In the genomic region with DNA sequence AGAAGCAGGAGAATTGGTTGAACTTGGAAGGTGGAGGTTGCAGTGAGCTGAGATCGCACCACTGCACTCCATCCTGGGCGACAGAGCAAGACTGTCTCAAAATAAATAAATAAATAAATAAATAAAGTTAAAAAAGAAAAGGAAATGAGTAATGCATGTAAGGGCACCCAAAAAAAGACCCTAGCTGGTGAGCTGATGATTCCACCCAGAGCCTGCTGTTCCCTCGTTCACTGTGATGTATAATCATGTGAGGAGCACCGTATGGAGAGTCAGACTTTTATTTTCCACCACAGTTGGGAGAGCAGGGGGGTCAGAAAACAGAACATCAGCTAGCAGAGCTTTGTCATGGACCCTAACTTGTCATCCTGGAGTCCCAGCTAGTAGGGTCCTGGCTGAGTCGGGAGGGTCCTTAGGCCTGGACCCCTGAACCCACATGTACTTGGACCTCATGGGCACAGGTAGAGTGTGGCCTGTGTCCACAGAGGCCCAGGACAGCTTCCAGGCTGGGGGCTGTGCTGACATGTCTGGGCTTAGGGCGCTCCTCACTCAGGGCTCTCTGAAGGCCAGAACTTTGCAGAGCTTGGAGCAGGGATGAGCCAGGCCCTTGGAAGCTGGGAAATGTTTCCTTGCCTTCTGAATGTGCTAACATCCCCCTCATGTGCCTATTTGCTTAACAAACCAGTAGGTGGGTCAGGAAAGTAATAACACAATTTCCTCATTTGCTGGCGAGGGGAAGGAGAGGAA, we compare ENCODE assay signal across 10 cellular contexts. TPM values are rescaled to one million over a fixed set of nuclear protein-coding genes. Genes with fewer than 3 reads are reported as not detected.
A peak's percentile ranks its signal among the peaks of the same experiment; 100 is the strongest.
DNase-seq lines count a peak whose midpoint lies in the region; ATAC-seq, FAIRE-seq and TF ChIP-seq lines count a peak whose summit lies in the region.
"Had no signal": no experiment of that assay in that cellular context is flagged by ENCODE, and none has a peak within 500 bp of the region (broad histone marks: within the 10 kb centered on the region; RNA-seq: fewer than 3 reads in every experiment).

No MANE protein-coding gene starts in this region.

- peaks cover 28 to 59% (median 55%) of the 10 kb centered on the region in 3 donors for H3K4me1 Mint-ChIP-seq in T-cell

- no peaks in the 10 kb centered on the region for H3K9me3 Mint-ChIP-seq in T-cell

- H3K4me3 ChIP-seq in fibroblast of mammary gland (ENCODE audit: control insufficient read depth, low read depth, low read length), result no peak overlapping the region

- H3K36me3 Mint-ChIP-seq in T-cell, result peaks cover 23% of the 10 kb centered on the region

- CTCF ChIA-PET in T-cell (lab: Charles Lee), result interaction anchor here (0.6 kb wide), 2 partner anchors 43 to 301 kb away, joined by 3 to 6 read pairs; no protein-coding TSS in a partner anchor

- no peak overlapping the region for H3K4me3 Mint-ChIP-seq in T-cell

- FAIRE-seq in D721Med (lab: Jason Lieb, UNC), result no peak

- intact Hi-C loops in sciatic nerve (cut with DNase I), result no loop called here

- POLR2A ChIA-PET in T-cell (lab: Charles Lee), result no interaction called here

- ATAC-seq in T-cell (replicated peaks in 1 of 4) (no peak), sciatic nerve (peak; percentile 9), HG02852 (IDR thresholded peaks at IDR 0.05; ENCODE audit: unreplicated experiment) (no peak)

- H3K27ac Mint-ChIP-seq in T-cell, result peak overlapping the region; percentile 4 to 55

- TF ChIP-seq CTCF in fibroblast of mammary gland (conservative IDR thresholded peaks at IDR 0.05; ENCODE audit: control insufficient read depth, insufficient read depth, low read depth, low read length) (no peak), D721Med (IDR thresholded peaks at IDR 0.05; ENCODE audit: insufficient read depth, missing control alignments) (no peak)

- peak; percentile 44 for DNase-seq in ELR (ENCODE audit: low read depth)
- DNase-seq in T-cell, result no peak
- peak; percentile 37 for DNase-seq in fibroblast of mammary gland (ENCODE audit: low read depth)
- DNase-seq in sciatic nerve (ENCODE audit: low spot score), result no peak
- no peak for DNase-seq in HuH-7.5 (ENCODE audit: low spot score)
- no peak for DNase-seq in D721Med (ENCODE audit: insufficient read length, low spot score)
- no peak for DNase-seq in SKM-1 (lab: John Stamatoyannopoulos, UW; ENCODE audit: unreplicated experiment)
- DNase-seq: cerebellar nuclear complex, NCI-H2227 treated with DMSO at 0.1 percent for 48 hours had no signal

- no peaks in the 10 kb centered on the region for H3K27me3 Mint-ChIP-seq in T-cell

RNA-seq across cellular contexts. Expression of gene LASP1, which starts 36.7 kb away (rescaled TPM):
- total RNA-seq in T-cell (100 to 1,000 TPM in 4 of 5 donors, 10 to 100 TPM in 1; 97.2 to 157 (median 122) TPM), sciatic nerve (127 TPM)

RNA-seq across cellular contexts. Expression of gene RPL23, which starts 53.1 kb away (rescaled TPM):
- total RNA-seq in T-cell (1,000 to 10,000 TPM; 1,638 to 2,124 (median 1,743) TPM), sciatic nerve (1,106 TPM)

Comparison
In these comparisons a context has a peak if more than half of its experiments do, and no peak if none do; other contexts are left out.
1. DNase-seq: peak in ELR (single experiment) and fibroblast of mammary gland (single experiment); none in T-cell (0 of 34), sciatic nerve (single experiment), HuH-7.5 (single experiment), D721Med (single experiment) and SKM-1 (single experiment).